ENCODE assay signal across 11 cellular contexts in genomic region chr1:204464701-204465100, GRCh38. TPM values are rescaled to one million over a fixed set of nuclear protein-coding genes. Genes with fewer than 3 reads are reported as not detected.
A peak's percentile ranks its signal among the peaks of the same experiment; 100 is the strongest.
DNase-seq lines count a peak whose midpoint lies in the region; ATAC-seq and TF ChIP-seq lines count a peak whose summit lies in the region.
"Had no signal": no experiment of that assay in that cellular context is flagged by ENCODE, and none has a peak within 500 bp of the region (broad histone marks: within the 10 kb centered on the region; RNA-seq: fewer than 3 reads in every experiment).

No MANE protein-coding gene starts in this region.

- peaks cover 13 to 74% (median 14%) of the 10 kb centered on the region in 3 donors for H3K36me3 Mint-ChIP-seq in CD8-positive, alpha-beta memory T cell
- H3K36me3 Mint-ChIP-seq in activated B cell treated with CpG ODN at 0.5 μM for 24 hours (ENCODE audit: low read depth) (peaks cover 77% of the 10 kb centered on the region), glutamatergic neuron (ENCODE audit: unreplicated experiment) (peaks cover 26% of the 10 kb centered on the region)
- peaks cover 60% of the 10 kb centered on the region for H3K36me3 Mint-ChIP-seq in stimulated activated memory B cell treated with anti-CD40 and anti-IgM and Interleukin-4, amounts not matched to agents 10 μg/mL and 1 μg/mL and 100 μg/mL, for 72 hours

- intact Hi-C loops in activated B cell treated with CpG ODN at 0.5 μM for 24 hours (cut with micrococcal nuclease), result no loop called here

- H3K4me1 Mint-ChIP-seq in CD8-positive, alpha-beta memory T cell, result peaks cover 43 to 57% (median 57%) of the 10 kb centered on the region in 3 donors
- H3K4me1 Mint-ChIP-seq in activated B cell treated with CpG ODN at 0.5 μM for 24 hours (peaks cover 96% of the 10 kb centered on the region), glutamatergic neuron (ENCODE audit: low read depth, unreplicated experiment) (peaks cover 36% of the 10 kb centered on the region)
- peaks cover 98% of the 10 kb centered on the region for H3K4me1 Mint-ChIP-seq in stimulated activated memory B cell treated with anti-CD40 and anti-IgM and Interleukin-4, amounts not matched to agents 10 μg/mL and 1 μg/mL and 100 μg/mL, for 72 hours

- no peak for DNase-seq in CD8-positive, alpha-beta memory T cell
- DNase-seq in activated B cell treated with CpG ODN at 0.5 μM for 24 hours (no peak), glutamatergic neuron (no peak), putamen (ENCODE audit: low spot score) (no peak), DMS 273 (lab: John Stamatoyannopoulos, UW; ENCODE audit: unreplicated experiment) (no peak)
- DNase-seq: mammary epithelial cell, NCI-H446 treated with DMSO at 0.1 percent for 48 hours, T-helper 9 cell had no signal

- H3K4me3 ChIP-seq in CD8-positive, alpha-beta memory T cell (ENCODE audit: low read length), result no peak overlapping the region

- H3K9me3 ChIP-seq in CD8-positive, alpha-beta memory T cell (ENCODE audit: low read length), result no peaks in the 10 kb centered on the region

- CTCF ChIA-PET in CD8-positive, alpha-beta memory T cell (lab: Charles Lee), result interaction anchor here (1.2 kb wide), 1 partner anchor 18 kb away, joined by 3 read pairs; no protein-coding TSS in a partner anchor
- CTCF ChIA-PET in activated B cell treated with CpG ODN at 0.5 μM for 24 hours (lab: Charles Lee), result interaction anchor here (1.0 to 5.1 kb wide), 4 partner anchors 11 to 29 kb away, joined by 3 to 40 read pairs (median 26); partner anchors contain the start of gene PIK3C2B

- H3K27me3 ChIP-seq in CD8-positive, alpha-beta memory T cell (ENCODE audit: insufficient read depth, low read length, poor library complexity, severe bottlenecking), result no peaks in the 10 kb centered on the region

- H3K4me3 Mint-ChIP-seq in CD8-positive, alpha-beta memory T cell, result no peak overlapping the region
- no peak overlapping the region for H3K4me3 Mint-ChIP-seq in activated B cell treated with CpG ODN at 0.5 μM for 24 hours
- peak overlapping the region; percentile 25 for H3K4me3 Mint-ChIP-seq in glutamatergic neuron (ENCODE audit: unreplicated experiment)
- H3K4me3 Mint-ChIP-seq in stimulated activated memory B cell treated with anti-CD40 and anti-IgM and Interleukin-4, amounts not matched to agents 10 μg/mL and 1 μg/mL and 100 μg/mL, for 72 hours, result no peak overlapping the region

- no peak for TF ChIP-seq CTCF in activated B cell treated with CpG ODN at 0.5 μM for 24 hours (IDR thresholded peaks at IDR 0.05)
- TF ChIP-seq CTCF in glutamatergic neuron (IDR thresholded peaks at IDR 0.05; ENCODE audit: partially characterized antibody, unreplicated experiment), result no peak

- POLR2A ChIA-PET in CD8-positive, alpha-beta memory T cell (lab: Charles Lee), result no interaction called here
- POLR2A ChIA-PET in activated B cell treated with CpG ODN at 0.5 μM for 24 hours (lab: Charles Lee), result interaction anchor here (0.7 to 7.3 kb wide), 7 partner anchors 12 to 58 kb away, joined by 3 to 127 read pairs (median 7); partner anchors contain the start of gene PIK3C2B

- H3K27ac ChIP-seq in CD8-positive, alpha-beta memory T cell (ENCODE audit: low read depth, low read length), result no peak overlapping the region

- no peaks in the 10 kb centered on the region for H3K9me3 Mint-ChIP-seq in CD8-positive, alpha-beta memory T cell
- H3K9me3 Mint-ChIP-seq in activated B cell treated with CpG ODN at 0.5 μM for 24 hours (no peaks in the 10 kb centered on the region), glutamatergic neuron (ENCODE audit: unreplicated experiment) (peaks cover 11% of the 10 kb centered on the region)
- no peaks in the 10 kb centered on the region for H3K9me3 Mint-ChIP-seq in stimulated activated memory B cell treated with anti-CD40 and anti-IgM and Interleukin-4, amounts not matched to agents 10 μg/mL and 1 μg/mL and 100 μg/mL, for 72 hours

- peak overlapping the region in 5 of 8 donors; percentile 13 to 84 (median 52) for H3K27ac Mint-ChIP-seq in CD8-positive, alpha-beta memory T cell
- H3K27ac Mint-ChIP-seq in activated B cell treated with CpG ODN at 0.5 μM for 24 hours (peak overlapping the region; percentile 94), glutamatergic neuron (ENCODE audit: unreplicated experiment) (no peak overlapping the region)
- peak overlapping the region; percentile 89 for H3K27ac Mint-ChIP-seq in stimulated activated memory B cell treated with anti-CD40 and anti-IgM and Interleukin-4, amounts not matched to agents 10 μg/mL and 1 μg/mL and 100 μg/mL, for 72 hours

- H3K36me3 ChIP-seq in CD8-positive, alpha-beta memory T cell (ENCODE audit: insufficient read depth, low read length), result peaks cover 7% of the 10 kb centered on the region

- ATAC-seq in activated B cell treated with CpG ODN at 0.5 μM for 24 hours (ENCODE audit: low read depth) (no peak), HG03565 (IDR thresholded peaks at IDR 0.05; ENCODE audit: unreplicated experiment) (no peak), HG02840 (IDR thresholded peaks at IDR 0.05; ENCODE audit: low FRiP score, unreplicated experiment) (no peak)
- ATAC-seq in stimulated activated memory B cell treated with anti-CD40 and anti-IgM and Interleukin-4, amounts not matched to agents 10 μg/mL and 1 μg/mL and 100 μg/mL, for 72 hours, result no peak

- no peaks in the 10 kb centered on the region for H3K27me3 Mint-ChIP-seq in CD8-positive, alpha-beta memory T cell
- no peaks in the 10 kb centered on the region for H3K27me3 Mint-ChIP-seq in activated B cell treated with CpG ODN at 0.5 μM for 24 hours
- peaks cover 23% of the 10 kb centered on the region for H3K27me3 Mint-ChIP-seq in glutamatergic neuron (ENCODE audit: unreplicated experiment)
- no peaks in the 10 kb centered on the region for H3K27me3 Mint-ChIP-seq in stimulated activated memory B cell treated with anti-CD40 and anti-IgM and Interleukin-4, amounts not matched to agents 10 μg/mL and 1 μg/mL and 100 μg/mL, for 72 hours

- H3K4me1 ChIP-seq in CD8-positive, alpha-beta memory T cell (ENCODE audit: insufficient read depth, low read length), result peaks cover 44% of the 10 kb centered on the region

RNA-seq across cellular contexts. Expression of gene PIK3C2B, which starts 29.9 kb away (rescaled TPM):
- 10 to 100 TPM; 19.4 to 19.6 TPM for total RNA-seq in CD8-positive, alpha-beta memory T cell
- 2.9 TPM for polyA plus RNA-seq in CD8-positive, alpha-beta memory T cell
- total RNA-seq in activated B cell treated with CpG ODN at 0.5 μM for 24 hours (127 and 151 TPM in 2 replicates), glutamatergic neuron (ENCODE audit: unreplicated experiment) (156 TPM)

RNA-seq across cellular contexts. Expression of gene MDM4, which starts 51.5 kb away (rescaled TPM):
- total RNA-seq in CD8-positive, alpha-beta memory T cell, result 10 to 100 TPM; 80.7 TPM
- 13.6 TPM for polyA plus RNA-seq in CD8-positive, alpha-beta memory T cell
- total RNA-seq in activated B cell treated with CpG ODN at 0.5 μM for 24 hours (221 and 264 TPM in 2 replicates), glutamatergic neuron (ENCODE audit: unreplicated experiment) (93.9 TPM)

RNA-seq across cellular contexts. Expression of gene PPP1R15B, which starts 53.1 kb away (rescaled TPM):
- total RNA-seq in CD8-positive, alpha-beta memory T cell, result 10 to 100 TPM; 80.4 to 82.7 TPM
- 22.3 TPM for polyA plus RNA-seq in CD8-positive, alpha-beta memory T cell
- 60.4 and 70.6 TPM in 2 replicates for total RNA-seq in activated B cell treated with CpG ODN at 0.5 μM for 24 hours
- total RNA-seq in glutamatergic neuron (ENCODE audit: unreplicated experiment), result 45.3 TPM
